ENCODE assay signal across 3 cellular contexts in genomic region chr2:150445404-150445803, GRCh38.
TF ChIP-seq lines count a peak whose summit lies in the region.

No MANE protein-coding gene starts in this region.

TF ChIP-seq in HepG2, 621 proteins besides CTCF, POLR2A, EP300 and RAD21:
- TF ChIP-seq PCBP1 (IDR thresholded peaks at IDR 0.05; ENCODE audit: borderline replicate concordance, low read depth, low read length) (no peak), MAFK (conservative IDR thresholded peaks at IDR 0.05 in 1 of 2, IDR thresholded peaks at IDR 0.05 in 1 of 2; ENCODE audit: low read length in 2 of 2) (peak; percentile 93 to 98), MAFF (IDR thresholded peaks at IDR 0.05; ENCODE audit: low read depth, low read length) (peak; percentile 96)

TF ChIP-seq in IMR-90, 13 proteins besides CTCF, POLR2A, EP300 and RAD21:
- TF ChIP-seq RCOR1 (IDR thresholded peaks at IDR 0.05; ENCODE audit: insufficient replicate concordance, low read length) (no peak), FOS (IDR thresholded peaks at IDR 0.05; ENCODE audit: low read depth, low read length) (no peak), ELK1 (IDR thresholded peaks at IDR 0.05; ENCODE audit: borderline replicate concordance, low read depth, low read length) (no peak), RFX5 (IDR thresholded peaks at IDR 0.05; ENCODE audit: low read depth, low read length) (no peak), SMC3 (IDR thresholded peaks at IDR 0.05; ENCODE audit: low read depth, low read length) (no peak), MXI1 (IDR thresholded peaks at IDR 0.05; ENCODE audit: borderline replicate concordance, low read depth, low read length) (no peak), MAFK (IDR thresholded peaks at IDR 0.05; ENCODE audit: low read depth, low read length) (peak; percentile 94)
TF ChIP-seq in IMR-90: peak in this region for 1.

TF ChIP-seq in H1, 55 proteins besides CTCF, POLR2A, EP300 and RAD21:
- TF ChIP-seq CHD7 (IDR thresholded peaks at IDR 0.05; ENCODE audit: insufficient replicate concordance, low read length): no peak
- TF ChIP-seq TAF7 (optimal IDR thresholded peaks at IDR 0.05; ENCODE audit: borderline replicate concordance, low read depth, low read length): no peak
- TF ChIP-seq RXRA (IDR thresholded peaks at IDR 0.05; ENCODE audit: insufficient read depth, low read depth, low read length): no peak
- TF ChIP-seq MAFK (IDR thresholded peaks at IDR 0.05; ENCODE audit: low read depth, low read length): peak; percentile 55; the same call in 1 of the 2 replicates
- TF ChIP-seq ATF2 (IDR thresholded peaks at IDR 0.05; ENCODE audit: low read length): no peak
- TF ChIP-seq BCL11A (IDR thresholded peaks at IDR 0.05; ENCODE audit: low read depth in 2 of 2, low read length in 2 of 2): no peak
TF ChIP-seq in H1: peak in this region for 1.
